In the genomic region with DNA sequence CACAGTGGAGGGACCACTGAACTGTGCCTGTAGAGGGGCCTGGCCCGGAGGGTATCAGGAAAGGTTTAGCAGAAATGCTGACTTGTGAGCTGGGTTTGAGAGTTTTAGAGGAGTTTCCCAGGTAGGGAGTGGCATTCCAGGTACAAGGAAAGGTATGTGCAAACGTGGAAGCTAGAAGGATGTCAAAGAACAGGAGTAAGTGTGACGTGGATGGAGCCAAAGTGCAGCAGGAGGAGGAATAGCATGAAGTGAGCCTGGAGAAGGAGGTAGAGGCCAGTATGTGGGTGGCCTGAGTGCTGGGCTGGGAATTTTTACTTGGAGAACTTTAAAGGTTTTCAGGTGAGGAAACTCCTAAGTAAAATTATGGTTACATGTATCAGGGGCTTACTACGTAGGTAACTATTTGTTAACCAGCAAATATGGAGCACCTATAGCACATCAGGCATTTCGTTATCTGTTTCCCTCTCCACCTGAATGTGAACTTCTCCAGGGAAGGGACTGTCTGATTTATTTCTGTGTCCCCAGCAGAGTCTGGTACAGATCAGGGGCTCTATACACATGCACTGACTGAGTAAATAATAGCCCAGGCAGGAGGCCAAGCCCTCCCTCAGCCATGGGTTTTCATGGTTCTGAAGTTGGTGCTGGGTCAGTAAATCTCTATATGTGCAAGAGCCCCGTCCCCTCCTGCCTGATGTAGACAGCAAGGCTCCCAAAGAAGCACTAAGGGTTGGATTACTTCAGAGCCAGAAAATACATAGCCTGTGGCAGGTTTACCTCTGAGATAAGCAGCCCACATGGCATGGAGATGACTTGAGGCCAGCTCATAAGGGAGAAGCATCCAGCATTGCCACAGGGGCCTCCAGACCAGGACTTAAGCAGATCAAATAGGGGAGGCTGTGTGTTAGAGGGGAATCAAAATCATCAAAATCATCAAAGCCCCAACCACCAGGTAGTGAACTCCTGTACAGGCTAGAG, we compare ENCODE assay signal across 18 cellular contexts. TPM values are rescaled to one million over a fixed set of nuclear protein-coding genes. Genes with fewer than 3 reads are reported as not detected.
"Had no signal": no experiment of that assay in that cellular context is flagged by ENCODE, and none has a peak within 500 bp of the region (broad histone marks: within the 10 kb centered on the region; RNA-seq: fewer than 3 reads in every experiment).

No MANE protein-coding gene starts in this region.

- DNase-seq: activated CD4-positive, alpha-beta T cell treated with anti-CD3 and anti-CD28 coated beads, Interleukin-2, amount 10 ng/mL, durations not matched to agents 24 days and 14 days; activated CD8-positive, alpha-beta T cell treated with anti-CD3 and anti-CD28 coated beads, Interleukin-2, amount 10 ng/mL, durations not matched to agents 7 days and 5 days; activated naive CD4-positive, alpha-beta T cell treated with Interleukin-2 at 50 U/mL for 16 hours; activated T-cell treated with anti-CD3 and anti-CD28 coated beads for 4 hours; cerebellar nuclear complex; dermis blood vessel endothelial cell; left ventricle myocardium inferior; natural killer cell; retina; stimulated activated CD4-positive, alpha-beta T cell treated with anti-CD3 and anti-CD28 coated beads, Interleukin-2, amount 100 ng/mL, for 48 hours; stimulated activated naive B cell treated with anti-CD40 and anti-IgM and Interleukin-4, amounts not matched to agents 10 μg/mL and 1 μg/mL and 100 μg/mL, for 72 hours; T-helper 1 cell; T1000 had no signal

- H3K4me3 Mint-ChIP-seq: activated CD4-positive, alpha-beta T cell treated with anti-CD3 and anti-CD28 coated beads, Interleukin-2, amount 10 ng/mL, durations not matched to agents 24 days and 14 days; activated CD8-positive, alpha-beta T cell treated with anti-CD3 and anti-CD28 coated beads, Interleukin-2, amount 10 ng/mL, durations not matched to agents 7 days and 5 days; activated T-helper 17 cell treated with anti-CD3 and anti-CD28 coated beads, Interleukin-2, amount 50 U/mL, for 72 hours; natural killer cell; stimulated activated naive B cell treated with anti-CD40 and anti-IgM and Interleukin-4, amounts not matched to agents 10 μg/mL and 1 μg/mL and 100 μg/mL, for 72 hours had no signal

- ATAC-seq: activated CD8-positive, alpha-beta T cell treated with anti-CD3 and anti-CD28 coated beads, Interleukin-2, amount 10 ng/mL, durations not matched to agents 7 days and 5 days; activated T-helper 17 cell treated with anti-CD3 and anti-CD28 coated beads, Interleukin-2, amount 50 U/mL, for 72 hours; gastroesophageal sphincter; stimulated activated naive B cell treated with anti-CD40 and anti-IgM and Interleukin-4, amounts not matched to agents 10 μg/mL and 1 μg/mL and 100 μg/mL, for 72 hours had no signal

- H3K9me3 Mint-ChIP-seq: activated CD4-positive, alpha-beta T cell treated with anti-CD3 and anti-CD28 coated beads, Interleukin-2, amount 10 ng/mL, durations not matched to agents 24 days and 14 days; activated T-helper 17 cell treated with anti-CD3 and anti-CD28 coated beads, Interleukin-2, amount 50 U/mL, for 72 hours; natural killer cell; stimulated activated naive B cell treated with anti-CD40 and anti-IgM and Interleukin-4, amounts not matched to agents 10 μg/mL and 1 μg/mL and 100 μg/mL, for 72 hours had no signal

- H3K27ac Mint-ChIP-seq: activated CD4-positive, alpha-beta T cell treated with anti-CD3 and anti-CD28 coated beads, Interleukin-2, amount 10 ng/mL, durations not matched to agents 24 days and 14 days; activated CD8-positive, alpha-beta T cell treated with anti-CD3 and anti-CD28 coated beads, Interleukin-2, amount 10 ng/mL, durations not matched to agents 7 days and 5 days; activated T-helper 17 cell treated with anti-CD3 and anti-CD28 coated beads, Interleukin-2, amount 50 U/mL, for 72 hours; natural killer cell; stimulated activated naive B cell treated with anti-CD40 and anti-IgM and Interleukin-4, amounts not matched to agents 10 μg/mL and 1 μg/mL and 100 μg/mL, for 72 hours had no signal

- H3K36me3 Mint-ChIP-seq: natural killer cell; stimulated activated naive B cell treated with anti-CD40 and anti-IgM and Interleukin-4, amounts not matched to agents 10 μg/mL and 1 μg/mL and 100 μg/mL, for 72 hours had no signal

- H3K4me1 Mint-ChIP-seq: activated CD4-positive, alpha-beta T cell treated with anti-CD3 and anti-CD28 coated beads, Interleukin-2, amount 10 ng/mL, durations not matched to agents 24 days and 14 days; activated T-helper 17 cell treated with anti-CD3 and anti-CD28 coated beads, Interleukin-2, amount 50 U/mL, for 72 hours; natural killer cell; stimulated activated naive B cell treated with anti-CD40 and anti-IgM and Interleukin-4, amounts not matched to agents 10 μg/mL and 1 μg/mL and 100 μg/mL, for 72 hours had no signal

RNA-seq across cellular contexts. Expression of gene CDCP2, which starts 43.4 kb away (rescaled TPM):
- total RNA-seq: activated CD4-positive, alpha-beta T cell treated with anti-CD3 and anti-CD28 coated beads, Interleukin-2, amount 10 ng/mL, durations not matched to agents 24 days and 14 days; ascending aorta; epithelial cell of proximal tubule; left ventricle myocardium inferior; vagina had no signal
